In genomic region chr22:28867191-28867590, GRCh38 we compare ENCODE assay signal across 29 cellular contexts.
"Had no signal": no experiment of that assay in that cellular context is flagged by ENCODE, and none has a peak within 500 bp of the region (broad histone marks: within the 10 kb centered on the region; RNA-seq: fewer than 3 reads in every experiment).

No MANE protein-coding gene starts in this region.

- H3K27ac Mint-ChIP-seq: activated CD4-positive, alpha-beta memory T cell treated with anti-CD3 and anti-CD28 coated beads, Interleukin-2, amount 10 ng/mL, durations not matched to agents 7 days and 5 days; activated CD4-positive, alpha-beta T cell treated with anti-CD3 and anti-CD28 coated beads for 36 hours; activated naive CD4-positive, alpha-beta T cell treated with anti-CD3 and anti-CD28 coated beads, Interleukin-2, amount 10 ng/mL, durations not matched to agents 7 days and 5 days; activated naive CD8-positive, alpha-beta T cell treated with anti-CD3 and anti-CD28 coated beads for 36 hours; activated T-helper 17 cell treated with anti-CD3 and anti-CD28 coated beads, Interleukin-2, amount 50 U/mL, for 72 hours; T-cell had no signal

- H3K36me3 ChIP-seq: brain microvascular endothelial cell, cardiac muscle cell had no signal

- H3K4me1 Mint-ChIP-seq: activated CD4-positive, alpha-beta memory T cell treated with anti-CD3 and anti-CD28 coated beads, Interleukin-2, amount 10 ng/mL, durations not matched to agents 7 days and 5 days; activated naive CD4-positive, alpha-beta T cell treated with anti-CD3 and anti-CD28 coated beads, Interleukin-2, amount 10 ng/mL, durations not matched to agents 7 days and 5 days; activated naive CD8-positive, alpha-beta T cell treated with anti-CD3 and anti-CD28 coated beads for 36 hours; activated T-helper 17 cell treated with anti-CD3 and anti-CD28 coated beads, Interleukin-2, amount 50 U/mL, for 72 hours; T-cell had no signal

- DNase-seq: activated CD4-positive, alpha-beta memory T cell treated with anti-CD3 and anti-CD28 coated beads, Interleukin-2, amount 10 ng/mL, durations not matched to agents 7 days and 5 days; activated CD4-positive, alpha-beta T cell treated with anti-CD3 and anti-CD28 coated beads for 36 hours; activated CD4-positive, alpha-beta T cell treated with anti-CD3 and anti-CD28 coated beads, Interleukin-2, amount 50 U/mL, for 1 hour; activated CD4-positive, CD25-positive, alpha-beta regulatory T cell; activated gamma-delta T cell treated with Interleukin-2 at 50 U/mL for 16 hours; activated naive CD4-positive, alpha-beta T cell treated with anti-CD3 and anti-CD28 coated beads, Interleukin-2, amount 10 ng/mL, durations not matched to agents 7 days and 5 days; activated naive CD8-positive, alpha-beta T cell treated with anti-CD3 and anti-CD28 coated beads for 36 hours; activated T-cell treated with anti-CD3 and anti-CD28 coated beads for 4 hours; activated T-cell treated with anti-CD3 and anti-CD28 coated beads, Interleukin-2, amount 50 U/mL, for 48 hours; brain microvascular endothelial cell; cerebellar nuclear complex; Kasumi-1; NCI-H1048; NCI-H1694; NCI-H2081; NCI-H510A treated with DMSO at 0.1 percent for 48 hours; NCI-H774; NK-92 treated with Interleukin-12 subunit alpha and Interleukin-12 subunit beta, amount 100 ng/mL, for 24 hours; OCI-M1; RPMI8226; T-cell; T-helper 2 cell had no signal

- H3K4me3 ChIP-seq: cardiac muscle cell, SK-N-MC had no signal

- H3K36me3 Mint-ChIP-seq: activated naive CD4-positive, alpha-beta T cell treated with anti-CD3 and anti-CD28 coated beads, Interleukin-2, amount 10 ng/mL, durations not matched to agents 7 days and 5 days had no signal

- H3K27me3 ChIP-seq: brain microvascular endothelial cell, cardiac muscle cell had no signal

- H3K4me3 Mint-ChIP-seq: activated CD4-positive, alpha-beta memory T cell treated with anti-CD3 and anti-CD28 coated beads, Interleukin-2, amount 10 ng/mL, durations not matched to agents 7 days and 5 days; activated CD4-positive, alpha-beta T cell treated with anti-CD3 and anti-CD28 coated beads for 36 hours; activated naive CD4-positive, alpha-beta T cell treated with anti-CD3 and anti-CD28 coated beads, Interleukin-2, amount 10 ng/mL, durations not matched to agents 7 days and 5 days; activated naive CD8-positive, alpha-beta T cell treated with anti-CD3 and anti-CD28 coated beads for 36 hours; activated T-helper 17 cell treated with anti-CD3 and anti-CD28 coated beads, Interleukin-2, amount 50 U/mL, for 72 hours; dendritic cell treated with granulocyte-macrophage colony-stimulating factor and Interleukin-4, amounts not matched to agents 40 ng/mL and 50 ng/mL, for 4 days; T-cell had no signal

- H3K27me3 Mint-ChIP-seq: activated CD4-positive, alpha-beta memory T cell treated with anti-CD3 and anti-CD28 coated beads, Interleukin-2, amount 10 ng/mL, durations not matched to agents 7 days and 5 days; activated T-helper 17 cell treated with anti-CD3 and anti-CD28 coated beads, Interleukin-2, amount 50 U/mL, for 72 hours; dendritic cell treated with granulocyte-macrophage colony-stimulating factor and Interleukin-4, amounts not matched to agents 40 ng/mL and 50 ng/mL, for 4 days had no signal

- H3K27ac ChIP-seq: brain microvascular endothelial cell, cardiac muscle cell, SK-N-MC, VCaP had no signal

- ATAC-seq: activated CD4-positive, alpha-beta T cell treated with anti-CD3 and anti-CD28 coated beads for 36 hours; activated T-helper 17 cell treated with anti-CD3 and anti-CD28 coated beads, Interleukin-2, amount 50 U/mL, for 72 hours; Panc1; Right ventricle myocardium inferior; T-cell had no signal

- H3K9me3 Mint-ChIP-seq: activated CD4-positive, alpha-beta memory T cell treated with anti-CD3 and anti-CD28 coated beads, Interleukin-2, amount 10 ng/mL, durations not matched to agents 7 days and 5 days; activated naive CD4-positive, alpha-beta T cell treated with anti-CD3 and anti-CD28 coated beads, Interleukin-2, amount 10 ng/mL, durations not matched to agents 7 days and 5 days; activated naive CD8-positive, alpha-beta T cell treated with anti-CD3 and anti-CD28 coated beads for 36 hours; activated T-helper 17 cell treated with anti-CD3 and anti-CD28 coated beads, Interleukin-2, amount 50 U/mL, for 72 hours; T-cell had no signal
